Comparison of ENCODE assay signal across 1 cellular context in the genomic region with DNA sequence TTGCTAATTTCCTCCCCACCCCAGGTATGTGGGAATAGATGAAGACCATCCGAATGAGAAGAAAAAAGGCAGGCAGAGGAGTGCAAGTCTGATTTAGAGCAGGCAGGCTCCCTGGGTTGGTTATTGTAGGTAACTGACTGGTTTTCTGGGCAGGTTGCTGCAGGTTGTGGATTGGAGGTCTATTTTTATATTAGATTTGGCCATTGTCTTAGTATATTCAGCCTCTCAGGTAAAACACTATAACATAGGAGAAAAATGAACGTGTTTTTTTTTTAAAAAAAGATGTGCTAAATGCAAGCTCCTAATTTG.
TF ChIP-seq lines count a peak whose summit lies in the region.

No MANE protein-coding gene starts in this region.

TF ChIP-seq in SK-N-SH, 30 proteins besides CTCF, POLR2A, EP300 and RAD21 (continued from another document):
- TF ChIP-seq NRF1 (IDR thresholded peaks at IDR 0.05; ENCODE audit: low read depth, low read length) (no peak), CHD2 (IDR thresholded peaks at IDR 0.05; ENCODE audit: low read length, partially characterized antibody) (no peak), TAF1 (IDR thresholded peaks at IDR 0.05; ENCODE audit: borderline replicate concordance, low read depth, low read length) (no peak)
